ENCODE assay signal across 1 cellular context in the genomic region with DNA sequence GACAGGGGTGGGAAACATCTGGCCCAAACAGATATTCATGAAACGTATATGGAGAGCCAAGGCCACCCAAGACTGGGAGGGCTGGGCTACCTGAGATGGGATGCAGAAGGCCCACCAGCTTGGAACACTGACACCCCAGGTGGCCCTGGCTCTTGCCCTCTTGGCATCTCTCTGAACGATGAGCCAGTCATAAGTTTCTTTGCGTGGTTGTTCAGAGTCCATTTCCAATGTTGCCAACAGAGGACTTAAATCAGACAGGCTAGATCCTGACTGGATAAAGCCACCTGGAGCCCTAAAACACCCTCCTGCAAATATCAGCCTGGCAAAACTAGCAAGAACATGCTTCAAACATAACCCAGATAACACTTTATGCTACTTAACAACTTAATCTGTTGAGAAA.
TF ChIP-seq lines count a peak whose summit lies in the region.

No MANE protein-coding gene starts in this region.

TF ChIP-seq in H1, 55 proteins besides CTCF, POLR2A, EP300 and RAD21:
- TF ChIP-seq, protein P1, sequence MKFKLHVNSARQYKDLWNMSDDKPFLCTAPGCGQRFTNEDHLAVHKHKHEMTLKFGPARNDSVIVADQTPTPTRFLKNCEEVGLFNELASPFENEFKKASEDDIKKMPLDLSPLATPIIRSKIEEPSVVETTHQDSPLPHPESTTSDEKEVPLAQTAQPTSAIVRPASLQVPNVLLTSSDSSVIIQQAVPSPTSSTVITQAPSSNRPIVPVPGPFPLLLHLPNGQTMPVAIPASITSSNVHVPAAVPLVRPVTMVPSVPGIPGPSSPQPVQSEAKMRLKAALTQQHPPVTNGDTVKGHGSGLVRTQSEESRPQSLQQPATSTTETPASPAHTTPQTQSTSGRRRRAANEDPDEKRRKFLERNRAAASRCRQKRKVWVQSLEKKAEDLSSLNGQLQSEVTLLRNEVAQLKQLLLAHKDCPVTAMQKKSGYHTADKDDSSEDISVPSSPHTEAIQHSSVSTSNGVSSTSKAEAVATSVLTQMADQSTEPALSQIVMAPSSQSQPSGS (IDR thresholded peaks at IDR 0.05; ENCODE audit: low read length): no peak
- TF ChIP-seq POU5F1 (IDR thresholded peaks at IDR 0.05; ENCODE audit: low read depth, low read length): no peak
- TF ChIP-seq CBX8 (IDR thresholded peaks at IDR 0.05; ENCODE audit: borderline replicate concordance, low read depth, low read length): no peak
- TF ChIP-seq SAP30 (IDR thresholded peaks at IDR 0.05; ENCODE audit: insufficient read depth, insufficient replicate concordance, low read length): no peak
- TF ChIP-seq, protein P2, sequence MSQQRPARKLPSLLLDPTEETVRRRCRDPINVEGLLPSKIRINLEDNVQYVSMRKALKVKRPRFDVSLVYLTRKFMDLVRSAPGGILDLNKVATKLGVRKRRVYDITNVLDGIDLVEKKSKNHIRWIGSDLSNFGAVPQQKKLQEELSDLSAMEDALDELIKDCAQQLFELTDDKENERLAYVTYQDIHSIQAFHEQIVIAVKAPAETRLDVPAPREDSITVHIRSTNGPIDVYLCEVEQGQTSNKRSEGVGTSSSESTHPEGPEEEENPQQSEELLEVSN (IDR thresholded peaks at IDR 0.05): no peak
- no peak for TF ChIP-seq SIN3A (conservative IDR thresholded peaks at IDR 0.05 in 1 of 2, IDR thresholded peaks at IDR 0.05 in 1 of 2; ENCODE audit: low read depth in 1 of 2, low read length in 2 of 2)
- no peak for TF ChIP-seq CEBPB (IDR thresholded peaks at IDR 0.05; ENCODE audit: low read depth, low read length)
- no peak for TF ChIP-seq BRCA1 (IDR thresholded peaks at IDR 0.05; ENCODE audit: low read depth, low read length)
- TF ChIP-seq CREB1 (IDR thresholded peaks at IDR 0.05): no peak
- TF ChIP-seq TAF7 (optimal IDR thresholded peaks at IDR 0.05; ENCODE audit: borderline replicate concordance, low read depth, low read length): no peak
- TF ChIP-seq SIRT6 (IDR thresholded peaks at IDR 0.05; ENCODE audit: low read length): no peak
- no peak for TF ChIP-seq BCL11A (IDR thresholded peaks at IDR 0.05; ENCODE audit: low read depth in 2 of 2, low read length in 2 of 2)
